In genomic region chr21:43792406-43792805, GRCh38 we compare ENCODE assay signal across 26 cellular contexts. TPM values are rescaled to one million over a fixed set of nuclear protein-coding genes. Genes with fewer than 3 reads are reported as not detected.
DNase-seq lines count a peak whose midpoint lies in the region; ATAC-seq and TF ChIP-seq lines count a peak whose summit lies in the region.
"Had no signal": no experiment of that assay in that cellular context is flagged by ENCODE, and none has a peak within 500 bp of the region (broad histone marks: within the 10 kb centered on the region; RNA-seq: fewer than 3 reads in every experiment).

No MANE protein-coding gene starts in this region.

- peaks cover 4 to 9% of the 10 kb centered on the region in 2 donors for H3K4me1 ChIP-seq in neuronal stem cell (ENCODE audit: control insufficient read depth in 2 of 2, insufficient read depth in 1 of 2, low read depth in 1 of 2, low read length in 2 of 2)

- POLR2A ChIA-PET in activated CD4-positive, alpha-beta T cell treated with anti-CD3 and anti-CD28 coated beads for 36 hours (lab: Charles Lee), result no interaction called here

- no peak overlapping the region for H4K91ac ChIP-seq in neuronal stem cell (ENCODE audit: low read depth, low read length, poor library complexity)

- no peaks in the 10 kb centered on the region for H3K27me3 Mint-ChIP-seq in activated CD4-positive, alpha-beta T cell treated with anti-CD3 and anti-CD28 coated beads for 36 hours
- H3K27me3 Mint-ChIP-seq in stimulated activated naive CD8-positive, alpha-beta T cell treated with anti-CD3 and anti-CD28 coated beads, Interleukin-15, Interleukin-2, amounts not matched to agents 100 ng/mL and 50 ng/mL, for 24 hours, result no peaks in the 10 kb centered on the region
- H3K27me3 Mint-ChIP-seq in stimulated activated naive CD8-positive, alpha-beta T cell treated with anti-CD3 and anti-CD28 coated beads, Interleukin-15, amount 100 ng/mL, for 72 hours, result no peaks in the 10 kb centered on the region
- H3K27me3 Mint-ChIP-seq in endothelial cell (ENCODE audit: unreplicated experiment), result peaks cover 2% of the 10 kb centered on the region
- H3K27me3 Mint-ChIP-seq: activated CD4-positive, alpha-beta T cell treated with anti-CD3 and anti-CD28 coated beads, Interleukin-2, amount 10 ng/mL, durations not matched to agents 7 days and 5 days; memory B cell; T-cell had no signal

- no peak overlapping the region for H3K27ac ChIP-seq in neuronal stem cell (replicated peaks; ENCODE audit: low read length)
- H3K27ac ChIP-seq: body of pancreas, heart right ventricle, pancreas, SJCRH30, spleen had no signal

- no peak overlapping the region for H3K23ac ChIP-seq in neuronal stem cell (ENCODE audit: low read depth, low read length, poor library complexity)

- H3K27ac Mint-ChIP-seq in activated CD4-positive, alpha-beta T cell treated with anti-CD3 and anti-CD28 coated beads for 36 hours, result peak overlapping the region; percentile 51
- H3K27ac Mint-ChIP-seq in stimulated activated naive CD8-positive, alpha-beta T cell treated with anti-CD3 and anti-CD28 coated beads, Interleukin-15, Interleukin-2, amounts not matched to agents 100 ng/mL and 50 ng/mL, for 24 hours, result peak overlapping the region; percentile 71
- H3K27ac Mint-ChIP-seq in stimulated activated naive CD8-positive, alpha-beta T cell treated with anti-CD3 and anti-CD28 coated beads, Interleukin-15, amount 100 ng/mL, for 72 hours, result peak overlapping the region in 1 of 2 donors; percentile 44
- no peak overlapping the region for H3K27ac Mint-ChIP-seq in endothelial cell (ENCODE audit: unreplicated experiment)
- H3K27ac Mint-ChIP-seq: activated CD4-positive, alpha-beta T cell treated with anti-CD3 and anti-CD28 coated beads, Interleukin-2, amount 10 ng/mL, durations not matched to agents 7 days and 5 days; HFFc6; memory B cell; T-cell had no signal

- no peak overlapping the region for H4K8ac ChIP-seq in neuronal stem cell (ENCODE audit: low read depth, low read length)

- ATAC-seq in activated CD4-positive, alpha-beta T cell treated with anti-CD3 and anti-CD28 coated beads for 36 hours, result no peak
- ATAC-seq in stimulated activated naive CD8-positive, alpha-beta T cell treated with anti-CD3 and anti-CD28 coated beads, Interleukin-15, amount 100 ng/mL, for 72 hours, result no peak
- ATAC-seq in GM21723 (IDR thresholded peaks at IDR 0.05; ENCODE audit: unreplicated experiment) (no peak), GM21390 (IDR thresholded peaks at IDR 0.05; ENCODE audit: unreplicated experiment) (no peak)
- ATAC-seq: body of pancreas, heart right ventricle, pancreas, T-cell had no signal

- H3K36me3 Mint-ChIP-seq in activated CD4-positive, alpha-beta T cell treated with anti-CD3 and anti-CD28 coated beads for 36 hours (ENCODE audit: low read depth), result peaks cover 60% of the 10 kb centered on the region
- peaks cover 67% of the 10 kb centered on the region for H3K36me3 Mint-ChIP-seq in stimulated activated naive CD8-positive, alpha-beta T cell treated with anti-CD3 and anti-CD28 coated beads, Interleukin-15, Interleukin-2, amounts not matched to agents 100 ng/mL and 50 ng/mL, for 24 hours (ENCODE audit: low read depth)
- peaks cover 25% of the 10 kb centered on the region for H3K36me3 Mint-ChIP-seq in endothelial cell (ENCODE audit: low read depth, unreplicated experiment)

- H3K4me1 Mint-ChIP-seq in activated CD4-positive, alpha-beta T cell treated with anti-CD3 and anti-CD28 coated beads for 36 hours, result peaks cover 21% of the 10 kb centered on the region
- H3K4me1 Mint-ChIP-seq in stimulated activated naive CD8-positive, alpha-beta T cell treated with anti-CD3 and anti-CD28 coated beads, Interleukin-15, Interleukin-2, amounts not matched to agents 100 ng/mL and 50 ng/mL, for 24 hours (ENCODE audit: low read depth), result peaks cover 29% of the 10 kb centered on the region
- H3K4me1 Mint-ChIP-seq in stimulated activated naive CD8-positive, alpha-beta T cell treated with anti-CD3 and anti-CD28 coated beads, Interleukin-15, amount 100 ng/mL, for 72 hours, result peaks cover 50% of the 10 kb centered on the region
- peaks cover 5% of the 10 kb centered on the region for H3K4me1 Mint-ChIP-seq in endothelial cell (ENCODE audit: unreplicated experiment)

- no peak overlapping the region for H2AFZ ChIP-seq in neuronal stem cell (ENCODE audit: low read length)

- H3K9ac ChIP-seq in neuronal stem cell (ENCODE audit: low read depth, low read length, poor library complexity), result no peak overlapping the region

- H2AK5ac ChIP-seq in neuronal stem cell (ENCODE audit: low read depth, low read length), result no peak overlapping the region

- no peaks in the 10 kb centered on the region for H3K9me3 Mint-ChIP-seq in activated CD4-positive, alpha-beta T cell treated with anti-CD3 and anti-CD28 coated beads for 36 hours (ENCODE audit: low read depth)
- H3K9me3 Mint-ChIP-seq in stimulated activated naive CD8-positive, alpha-beta T cell treated with anti-CD3 and anti-CD28 coated beads, Interleukin-15, Interleukin-2, amounts not matched to agents 100 ng/mL and 50 ng/mL, for 24 hours, result no peaks in the 10 kb centered on the region
- no peaks in the 10 kb centered on the region for H3K9me3 Mint-ChIP-seq in stimulated activated naive CD8-positive, alpha-beta T cell treated with anti-CD3 and anti-CD28 coated beads, Interleukin-15, amount 100 ng/mL, for 72 hours
- H3K9me3 Mint-ChIP-seq in endothelial cell (ENCODE audit: unreplicated experiment), result no peaks in the 10 kb centered on the region
- H3K9me3 Mint-ChIP-seq: activated CD4-positive, alpha-beta T cell treated with anti-CD3 and anti-CD28 coated beads, Interleukin-2, amount 10 ng/mL, durations not matched to agents 7 days and 5 days; CD8-positive, alpha-beta memory T cell; HFFc6; memory B cell; T-cell had no signal

- H3K18ac ChIP-seq in neuronal stem cell (ENCODE audit: low read length), result no peak overlapping the region

- intact Hi-C loops in activated CD4-positive, alpha-beta T cell treated with anti-CD3 and anti-CD28 coated beads for 36 hours (cut with DNase I, micrococcal nuclease), result no loop called here

- H2BK120ac ChIP-seq in neuronal stem cell (ENCODE audit: low read depth, low read length), result no peak overlapping the region

- peak overlapping the region; percentile 9 for H3K4me3 Mint-ChIP-seq in activated CD4-positive, alpha-beta T cell treated with anti-CD3 and anti-CD28 coated beads for 36 hours
- peak overlapping the region; percentile 69 for H3K4me3 Mint-ChIP-seq in stimulated activated naive CD8-positive, alpha-beta T cell treated with anti-CD3 and anti-CD28 coated beads, Interleukin-15, Interleukin-2, amounts not matched to agents 100 ng/mL and 50 ng/mL, for 24 hours
- peak overlapping the region in 1 of 2 donors; percentile 53 for H3K4me3 Mint-ChIP-seq in stimulated activated naive CD8-positive, alpha-beta T cell treated with anti-CD3 and anti-CD28 coated beads, Interleukin-15, amount 100 ng/mL, for 72 hours
- H3K4me3 Mint-ChIP-seq in endothelial cell (ENCODE audit: unreplicated experiment), result peak overlapping the region; percentile 16
- H3K4me3 Mint-ChIP-seq: memory B cell had no signal

- H3K9me3 ChIP-seq in neuronal stem cell (replicated peaks in 1 of 2; ENCODE audit: control insufficient read depth in 2 of 2, insufficient read depth in 1 of 2, low read depth in 1 of 2, low read length in 2 of 2), result peaks cover 0 to 2% of the 10 kb centered on the region in 2 donors
- H3K9me3 ChIP-seq: body of pancreas, heart right ventricle, pancreas, SJCRH30, spleen had no signal

- H3K27me3 ChIP-seq in neuronal stem cell (ENCODE audit: control insufficient read depth in 3 of 3, insufficient read depth in 3 of 3, low read depth in 1 of 3, low read length in 3 of 3), result peaks cover 0 to 2% (median 0%) of the 10 kb centered on the region in 3 experiments
- H3K27me3 ChIP-seq: body of pancreas, heart right ventricle, pancreas, SJCRH30, spleen had no signal

- CTCF ChIA-PET in activated CD4-positive, alpha-beta T cell treated with anti-CD3 and anti-CD28 coated beads for 36 hours (lab: Charles Lee), result no interaction called here

- H2BK12ac ChIP-seq in neuronal stem cell (ENCODE audit: low read length), result no peak overlapping the region

- peaks cover 21% of the 10 kb centered on the region for H3K79me1 ChIP-seq in neuronal stem cell (ENCODE audit: low read depth, low read length)

- no peak overlapping the region for H3K4me2 ChIP-seq in neuronal stem cell (ENCODE audit: insufficient read depth, low read length, poor library complexity, severe bottlenecking)

- WGBS in neuronal stem cell (ENCODE audit: extremely low coverage in 2 of 2, insufficient read length in 2 of 2, insufficient replicate concordance in 1 of 2), 2 donors, result no CpG with 5 or more reads among the region's 8 CpGs

- no peak overlapping the region for H2BK15ac ChIP-seq in neuronal stem cell (ENCODE audit: low read length)

- no peak overlapping the region for H3K4ac ChIP-seq in neuronal stem cell (ENCODE audit: low read length)

- H2BK5ac ChIP-seq in neuronal stem cell (ENCODE audit: low read length), result no peak overlapping the region

- no peak for TF ChIP-seq CTCF in endothelial cell (IDR thresholded peaks at IDR 0.05; ENCODE audit: unreplicated experiment)

- H3K36me3 ChIP-seq in neuronal stem cell (replicated peaks in 1 of 2; ENCODE audit: control insufficient read depth in 2 of 2, insufficient read depth in 2 of 2, low read length in 2 of 2), result peaks cover 50 to 69% of the 10 kb centered on the region in 2 donors

- peak overlapping the region in 1 of 2 donors; percentile 4 for H3K4me3 ChIP-seq in neuronal stem cell (ENCODE audit: low read length in 2 of 2)
- H3K4me3 ChIP-seq: body of pancreas, heart right ventricle, pancreas, SJCRH30, spleen had no signal

- DNase-seq in activated CD4-positive, alpha-beta T cell treated with anti-CD3 and anti-CD28 coated beads for 36 hours, result no peak
- DNase-seq in activated CD4-positive, alpha-beta T cell treated with anti-CD3 and anti-CD28 coated beads for 48 hours, result no peak
- DNase-seq in stimulated activated naive CD8-positive, alpha-beta T cell treated with anti-CD3 and anti-CD28 coated beads, Interleukin-15, amount 100 ng/mL, for 72 hours, result no peak
- no peak for DNase-seq in endothelial cell (ENCODE audit: low spot score)
- DNase-seq in neuronal stem cell (ENCODE audit: low spot score), result no peak
- DNase-seq: 8988T; activated CD4-positive, alpha-beta T cell treated with anti-CD3 and anti-CD28 coated beads, Interleukin-2, amount 10 ng/mL, durations not matched to agents 7 days and 5 days; body of pancreas; CD8-positive, alpha-beta memory T cell; DMS153; foreskin fibroblast; heart right ventricle; HFFc6; NCI-H1092 treated with DMSO at 0.1 percent for 48 hours; NCI-H2029; NCI-H2227 treated with DMSO at 0.1 percent for 48 hours; pancreas; SJCRH30; spleen; stimulated activated CD4-positive, alpha-beta T cell treated with anti-CD3 and anti-CD28 coated beads, Interleukin-4, amount 100 ng/mL, for 1 hour; stimulated activated naive CD4-positive, alpha-beta T cell treated with Interleukin-2 at 50 U/mL for 16 hours; T-cell had no signal

- no peak overlapping the region for H3K14ac ChIP-seq in neuronal stem cell (ENCODE audit: low read length)

RNA-seq across cellular contexts. Expression of gene RRP1, which starts 3.0 kb away (rescaled TPM):
- 10 to 100 TPM; 51.7 to 53.4 TPM for total RNA-seq in activated CD4-positive, alpha-beta T cell treated with anti-CD3 and anti-CD28 coated beads for 36 hours
- total RNA-seq in endothelial cell (ENCODE audit: unreplicated experiment), result 21.0 TPM
- polyA plus RNA-seq in neuronal stem cell (2013, experiment 1 of 2), result 18.5 TPM
- 19.3 TPM for polyA plus RNA-seq in neuronal stem cell (2013, experiment 2 of 2)

RNA-seq across cellular contexts. Expression of gene CSTB, which starts 16.3 kb away (rescaled TPM):
- 10 to 100 TPM; 29.9 to 30.9 TPM for total RNA-seq in activated CD4-positive, alpha-beta T cell treated with anti-CD3 and anti-CD28 coated beads for 36 hours
- total RNA-seq in endothelial cell (ENCODE audit: unreplicated experiment), result 66.5 TPM
- 86.0 TPM for polyA plus RNA-seq in neuronal stem cell (2013, experiment 1 of 2)
- polyA plus RNA-seq in neuronal stem cell (2013, experiment 2 of 2), result 88.8 TPM
